ENCODE assay signal across 16 cellular contexts in genomic region chr1:60832372-60832771, GRCh38.
"Had no signal": no experiment of that assay in that cellular context is flagged by ENCODE, and none has a peak within 500 bp of the region (broad histone marks: within the 10 kb centered on the region; RNA-seq: fewer than 3 reads in every experiment).

No MANE protein-coding gene starts in this region.

- H3K36me3 ChIP-seq: adrenal gland, neural progenitor cell, ovary, thyroid gland, uterus had no signal

- DNase-seq: activated CD4-positive, alpha-beta T cell treated with anti-CD3 and anti-CD28 coated beads for 4 hours; activated CD8-positive, alpha-beta memory T cell treated with anti-CD3 and anti-CD28 coated beads, Interleukin-2, amount 50 U/mL, for 48 hours; activated CD8-positive, alpha-beta T cell treated with anti-CD3 and anti-CD28 coated beads, Interleukin-2, amount 10 ng/mL, durations not matched to agents 7 days and 5 days; activated naive CD4-positive, alpha-beta T cell treated with anti-CD3 and anti-CD28 coated beads, Interleukin-2, amount 50 U/mL, for 16 hours; adrenal gland; body of pancreas; central memory CD4-positive, alpha-beta T cell; effector memory CD4-positive, alpha-beta T cell; ovary; stimulated activated CD4-positive, alpha-beta T cell treated with anti-CD3 and anti-CD28 coated beads, Interleukin-15, amount 100 ng/mL, for 24 hours; stimulated activated CD4-positive, alpha-beta T cell treated with anti-CD3 and anti-CD28 coated beads, Interleukin-4, amount 100 ng/mL, for 4 hours; SW 1271; thyroid gland; uterus had no signal

- H3K27me3 ChIP-seq: adrenal gland, body of pancreas, neural progenitor cell, ovary, thyroid gland, uterus had no signal

- H3K27ac ChIP-seq: adrenal gland, body of pancreas, neural progenitor cell, ovary, thyroid gland, uterus had no signal

- H3K4me3 Mint-ChIP-seq: activated CD8-positive, alpha-beta T cell treated with anti-CD3 and anti-CD28 coated beads, Interleukin-2, amount 10 ng/mL, durations not matched to agents 7 days and 5 days; neural progenitor cell had no signal

- H3K4me1 ChIP-seq: adrenal gland, neural progenitor cell, thyroid gland, uterus had no signal

- H3K27ac Mint-ChIP-seq: activated CD8-positive, alpha-beta T cell treated with anti-CD3 and anti-CD28 coated beads, Interleukin-2, amount 10 ng/mL, durations not matched to agents 7 days and 5 days had no signal

- ATAC-seq: activated CD8-positive, alpha-beta T cell treated with anti-CD3 and anti-CD28 coated beads, Interleukin-2, amount 10 ng/mL, durations not matched to agents 7 days and 5 days; body of pancreas had no signal

- H3K4me3 ChIP-seq: adrenal gland, body of pancreas, lung, neural progenitor cell, ovary, thyroid gland, uterus had no signal

- H3K9me3 ChIP-seq: adrenal gland, body of pancreas, ovary, thyroid gland, uterus had no signal
